Comparison of ENCODE assay signal across 8 cellular contexts in genomic region chr1:45872173-45872801, GRCh38.
DNase-seq lines count a peak whose midpoint lies in the region; FAIRE-seq and TF ChIP-seq lines count a peak whose summit lies in the region.
"Not testable (repeated sequence)": the region's sequence is repeated elsewhere in the genome, so short reads cannot be mapped to it uniquely, and the experiment has no call there.

No MANE protein-coding gene starts in this region.

- in situ Hi-C loops in brain microvascular endothelial cell (cut with HindIII; ENCODE audit: low pct_ligation_motif_present, low sequenced_read_pairs) = not testable (repeated sequence)

- DNase-seq in ELF-1 (ENCODE audit: low read depth, low spot score) (peak; percentile 62), HuH-7.5 (ENCODE audit: low spot score) (peak; percentile 34), RCC 7860 (ENCODE audit: low spot score) (peak; percentile 98), brain microvascular endothelial cell (peak; percentile 86), foreskin fibroblast (peak; percentile 58 to 61), medulla oblongata (ENCODE audit: extremely low spot score) (peak; percentile 49), skeletal muscle cell (ENCODE audit: low read depth) (peak; percentile 31)

- TF ChIP-seq CTCF in brain microvascular endothelial cell (IDR thresholded peaks at IDR 0.05; ENCODE audit: low read depth, low read length, missing control alignments); foreskin fibroblast (IDR thresholded peaks at IDR 0.05; ENCODE audit: low read depth, low read length): not testable (repeated sequence)

- not testable (repeated sequence) for H2AFZ ChIP-seq in ACC112 (ENCODE audit: low read length, unreplicated experiment)

- H3K79me2 ChIP-seq in ACC112 (ENCODE audit: control insufficient read depth, insufficient read depth, low read length, unreplicated experiment) = peaks cover 22% of the 10 kb centered on the region

- not testable (repeated sequence) for H3K4me1 ChIP-seq in ACC112 (ENCODE audit: control insufficient read depth, insufficient read depth, low read length, unreplicated experiment)

- not testable (repeated sequence) for H3K4me3 ChIP-seq in ACC112 (ENCODE audit: low read depth, low read length); brain microvascular endothelial cell (ENCODE audit: low read depth, low read length); foreskin fibroblast (ENCODE audit: low read depth in 1 of 2, low read length in 2 of 2); skeletal muscle cell (ENCODE audit: low read depth, low read length)

- FAIRE-seq in RCC 7860 (lab: Jason Lieb, UNC) = peak; percentile 98

- H3K27ac ChIP-seq in ACC112 (ENCODE audit: low read depth, low read length) (0 out of 2 replicates have a peak overlapping the region, but pooled peaks have one; percentile 18), brain microvascular endothelial cell (peak overlapping the region; percentile 93)

- H3K36me3 ChIP-seq in ACC112 (ENCODE audit: insufficient read depth, low read length); brain microvascular endothelial cell (replicated peaks): not testable (repeated sequence)

- H3K27me3 ChIP-seq in ACC112 (ENCODE audit: insufficient read depth, low read length); brain microvascular endothelial cell (replicated peaks): not testable (repeated sequence)

Comparison
In these comparisons a context has a peak if more than half of its experiments do, and no peak if none do; other contexts are left out.
1. DNase-seq: peak in every context shown above with its lines; median percentile 98 in RCC 7860; 86 in brain microvascular endothelial cell; 62 in ELF-1; 60 in foreskin fibroblast; 49 in medulla oblongata; 34 in HuH-7.5; 31 in skeletal muscle cell.